In genomic region chr14:75461755-75462349, GRCh38 we compare ENCODE assay signal across 25 cellular contexts. TPM values are rescaled to one million over a fixed set of nuclear protein-coding genes. Genes with fewer than 3 reads are reported as not detected.
DNase-seq lines count a peak whose midpoint lies in the region; ATAC-seq, FAIRE-seq and TF ChIP-seq lines count a peak whose summit lies in the region.
"Had no signal": no experiment of that assay in that cellular context is flagged by ENCODE, and none has a peak within 500 bp of the region (broad histone marks: within the 10 kb centered on the region; RNA-seq: fewer than 3 reads in every experiment).

No MANE protein-coding gene starts in this region.

- DNase-seq in HepG2 (ENCODE audit: low spot score) (no peak), endodermal cell (peak; percentile 37), suprapubic skin (ENCODE audit: low spot score in 2 of 2) (peak; percentile 28 to 67), mesendoderm (no peak), ascending aorta (ENCODE audit: low spot score in 2 of 2) (no peak), GM03348 (ENCODE audit: low spot score) (no peak)
- DNase-seq: BE2C; CD4-positive, CD25-positive, alpha-beta regulatory T cell; COR-L47; DMS79; H7; HFFc6; Kasumi-1; NCI-H1092; NCI-H1436; NCI-H1930; NCI-H226; NCI-H524; NCI-H774; NK-92 treated with Interleukin-12 subunit alpha and Interleukin-12 subunit beta, amount 100 ng/mL, for 24 hours had no signal

- peaks cover 10% of the 10 kb centered on the region for H3K36me3 Mint-ChIP-seq in endodermal cell (ENCODE audit: low read depth)

- TF ChIP-seq EP300 in HepG2 (IDR thresholded peaks at IDR 0.05; ENCODE audit: low read depth in 2 of 2, low read length in 2 of 2) (no peak), HepG2 (CRISPR knock-in tag; IDR thresholded peaks at IDR 0.05; ENCODE audit: borderline replicate concordance) (no peak), suprapubic skin (IDR thresholded peaks at IDR 0.05) (no peak)

- no peak overlapping the region for H2AFZ ChIP-seq in HepG2 (ENCODE audit: low read length)

- FAIRE-seq in HepG2 (lab: Jason Lieb, UNC) = no peak
- FAIRE-seq: A204.1 had no signal

- H3K79me2 ChIP-seq in HepG2 (ENCODE audit: insufficient read depth, low read length) (no peaks in the 10 kb centered on the region), mesendoderm (ENCODE audit: control insufficient read depth, insufficient read depth, low read length) (peaks cover 9% of the 10 kb centered on the region)

- H3K4me2 ChIP-seq in HepG2 (ENCODE audit: low read depth, low read length) = no peak overlapping the region
- no peak overlapping the region for H3K4me2 ChIP-seq in mesendoderm (ENCODE audit: low read length)

- no peak overlapping the region for H2AK5ac ChIP-seq in mesendoderm (ENCODE audit: low read length)

- no peak for ATAC-seq in HepG2
- ATAC-seq: Panc1, SK-N-SH treated with all-trans-retinoic acid at 6 μM for 48 hours had no signal

- H3K27ac Mint-ChIP-seq in endodermal cell = peak overlapping the region; percentile 55
- H3K27ac Mint-ChIP-seq: CD4-positive, CD25-positive, alpha-beta regulatory T cell had no signal

- peak in 1 of 2 donors; percentile 13 for TF ChIP-seq RAD21 in liver (IDR thresholded peaks at IDR 0.05)
- no peak for TF ChIP-seq RAD21 in HepG2 (CRISPR knock-in tag; IDR thresholded peaks at IDR 0.05)

- no peaks in the 10 kb centered on the region for H3K27me3 ChIP-seq in liver (ENCODE audit: control insufficient read depth in 4 of 4, insufficient read depth in 4 of 4, low read length in 3 of 4)
- no peaks in the 10 kb centered on the region for H3K27me3 ChIP-seq in HepG2 (ENCODE audit: control insufficient read depth in 1 of 2, insufficient read depth in 2 of 2, low read length in 2 of 2)
- H3K27me3 ChIP-seq in endodermal cell (ENCODE audit: control insufficient read depth, insufficient read depth, low read length, poor library complexity, severe bottlenecking) = no peaks in the 10 kb centered on the region
- no peaks in the 10 kb centered on the region for H3K27me3 ChIP-seq in neutrophil
- no peaks in the 10 kb centered on the region for H3K27me3 ChIP-seq in suprapubic skin
- no peaks in the 10 kb centered on the region for H3K27me3 ChIP-seq in mesendoderm (ENCODE audit: insufficient read depth, low read length, poor library complexity)
- H3K27me3 ChIP-seq in ascending aorta = no peaks in the 10 kb centered on the region
- H3K27me3 ChIP-seq: BE2C had no signal

- in situ Hi-C loops in HepG2 (cut with HindIII; ENCODE audit: extremely low pct_ligation_motif_present, low pct_unique_long_range_greater_than_20kb) = no loop called here

- H3K4me3 ChIP-seq in liver (ENCODE audit: low read depth in 1 of 3, low read length in 3 of 3) (no peak overlapping the region), HepG2 (replicated peaks in 1 of 3; ENCODE audit: insufficient read depth in 1 of 3, low read depth in 2 of 3, low read length in 3 of 3) (no peak overlapping the region), endodermal cell (ENCODE audit: low read length) (no peak overlapping the region), neutrophil (ENCODE audit: low read depth in 1 of 2, low read length in 1 of 2) (no peak overlapping the region), suprapubic skin (no peak overlapping the region), mesendoderm (ENCODE audit: low read length) (no peak overlapping the region), ascending aorta (no peak overlapping the region)

- WGBS in liver = 74% methylated on average over 2 of the region's 2 CpGs
- 100% methylated on average over 1 of the region's 2 CpGs for WGBS in HepG2 (ENCODE audit: low lambda C conversion rate)
- WGBS in endodermal cell (ENCODE audit: insufficient coverage in 1 of 2, insufficient read length in 1 of 2), 2 experiments = 70 to 78% methylated on average over 1 to 2 of the region's 2 CpGs
- WGBS in suprapubic skin = 80% methylated on average over 2 of the region's 2 CpGs
- WGBS in mesendoderm (ENCODE audit: extremely low coverage, insufficient coverage, low lambda C conversion rate) = no CpG with 5 or more reads among the region's 2 CpGs

- no peak overlapping the region for H3K18ac ChIP-seq in mesendoderm (ENCODE audit: low read length)

- peaks cover 14% of the 10 kb centered on the region for H3K4me1 Mint-ChIP-seq in endodermal cell

- no peak overlapping the region for H3K27ac ChIP-seq in liver (ENCODE audit: low read depth in 1 of 2, low read length in 2 of 2)
- H3K27ac ChIP-seq in HepG2 (ENCODE audit: extremely low read length, insufficient read depth, low read length) = no peak overlapping the region
- no peak overlapping the region for H3K27ac ChIP-seq in endodermal cell (ENCODE audit: low read depth, low read length)
- H3K27ac ChIP-seq in neutrophil = peak overlapping the region; percentile 94
- no peak overlapping the region for H3K27ac ChIP-seq in suprapubic skin
- no peak overlapping the region for H3K27ac ChIP-seq in mesendoderm (ENCODE audit: low read depth, low read length)
- no peak overlapping the region for H3K27ac ChIP-seq in ascending aorta

- H3K23ac ChIP-seq in mesendoderm (ENCODE audit: low read length) = no peak overlapping the region

- H3K9me3 Mint-ChIP-seq in endodermal cell = no peaks in the 10 kb centered on the region
- H3K9me3 Mint-ChIP-seq: CD4-positive, CD25-positive, alpha-beta regulatory T cell; HFFc6 had no signal

- H3K9ac ChIP-seq in liver (ENCODE audit: low read depth in 1 of 2, low read length in 2 of 2) (no peak overlapping the region), HepG2 (ENCODE audit: insufficient read depth, low read depth, low read length) (no peak overlapping the region), endodermal cell (ENCODE audit: extremely low read depth, low read length, poor library complexity, severe bottlenecking) (no peak overlapping the region), mesendoderm (ENCODE audit: low read length) (no peak overlapping the region)

- CTCF ChIA-PET in HepG2 (lab: Yijun Ruan, JAX; ENCODE audit: low intra/inter-chr PET ratio, low total read pairs) = no interaction called here

- BruUV-seq in HepG2 (replicated peaks; lab: Mats Ljungman, UMichigan) = no TSS peak

- H3K36me3 ChIP-seq in liver (ENCODE audit: control insufficient read depth in 4 of 4, insufficient read depth in 3 of 4, low read depth in 1 of 4, low read length in 3 of 4) (peaks cover 0 to 2% (median under 1%) of the 10 kb centered on the region in 4 donors), HepG2 (replicated peaks in 1 of 2; ENCODE audit: control insufficient read depth in 1 of 2, insufficient read depth in 2 of 2, low read length in 2 of 2) (peaks cover 9 to 28% of the 10 kb centered on the region in 2 experiments), endodermal cell (ENCODE audit: control insufficient read depth, insufficient read depth, low read length) (peaks cover 12% of the 10 kb centered on the region), neutrophil (peaks cover 55% of the 10 kb centered on the region), suprapubic skin (peaks cover 29% of the 10 kb centered on the region), mesendoderm (ENCODE audit: control insufficient read depth, insufficient read depth, low read length) (peaks cover 18% of the 10 kb centered on the region), ascending aorta (peaks cover 5 to 16% of the 10 kb centered on the region in 2 donors)
- H3K36me3 ChIP-seq: BE2C had no signal

- TF ChIP-seq POLR2A in HepG2 (IDR thresholded peaks at IDR 0.05; ENCODE audit: insufficient read depth in 1 of 2, low read depth in 2 of 2, low read length in 2 of 2) (no peak), suprapubic skin (IDR thresholded peaks at IDR 0.05) (no peak)

- intact Hi-C loops in HepG2 (cut with micrococcal nuclease; ENCODE audit: unreplicated experiment) = no loop called here
- intact Hi-C loops in ascending aorta (cut with DNase I) = no loop called here

- H2BK5ac ChIP-seq in mesendoderm (ENCODE audit: low read length) = no peak overlapping the region

- no peak overlapping the region for H4K8ac ChIP-seq in mesendoderm (ENCODE audit: low read depth, low read length)

- H4K5ac ChIP-seq in mesendoderm (ENCODE audit: low read length) = no peak overlapping the region

- no peaks in the 10 kb centered on the region for H3K27me3 Mint-ChIP-seq in endodermal cell (ENCODE audit: insufficient read depth)
- H3K27me3 Mint-ChIP-seq: CD4-positive, CD25-positive, alpha-beta regulatory T cell had no signal

- H3K56ac ChIP-seq in mesendoderm (ENCODE audit: low read length) = no peak overlapping the region

- no peak overlapping the region for H2BK15ac ChIP-seq in mesendoderm (replicated peaks; ENCODE audit: low read depth)

- POLR2A ChIA-PET in HepG2 (lab: Yijun Ruan, JAX) = interaction anchor here (0.7 kb wide), 1 partner anchor 199 kb away, joined by 3 read pairs; the partner anchor contains the start of genes ERG28 and TTLL5

- no peak overlapping the region for H2BK120ac ChIP-seq in mesendoderm (ENCODE audit: low read depth, low read length)

- H3K4ac ChIP-seq in mesendoderm (ENCODE audit: low read depth, low read length) = no peak overlapping the region

- H3K4me1 ChIP-seq in liver (ENCODE audit: control insufficient read depth in 4 of 4, insufficient read depth in 4 of 4, low read length in 3 of 4) (peaks cover 6 to 29% (median 10%) of the 10 kb centered on the region in 4 donors), HepG2 (ENCODE audit: insufficient read depth, low read length) (no peaks in the 10 kb centered on the region), endodermal cell (ENCODE audit: control insufficient read depth, insufficient read depth, low read length) (no peaks in the 10 kb centered on the region), neutrophil (ENCODE audit: control insufficient read depth in 1 of 2, insufficient read depth in 1 of 2, low read depth in 1 of 2, low read length in 1 of 2) (peaks cover 75 to 87% of the 10 kb centered on the region in 2 experiments), suprapubic skin (peaks cover 28% of the 10 kb centered on the region), mesendoderm (ENCODE audit: control insufficient read depth, low read depth, low read length) (no peaks in the 10 kb centered on the region), ascending aorta (peaks cover 0 to 15% of the 10 kb centered on the region in 2 donors)
- H3K4me1 ChIP-seq: BE2C had no signal

- H4K20me1 ChIP-seq in HepG2 (ENCODE audit: insufficient read depth, low read length) = no peaks in the 10 kb centered on the region

- H3K4me3 Mint-ChIP-seq in endodermal cell = no peak overlapping the region
- H3K4me3 Mint-ChIP-seq: CD4-positive, CD25-positive, alpha-beta regulatory T cell; HFFc6 had no signal

- TF ChIP-seq CTCF in liver (IDR thresholded peaks at IDR 0.05; ENCODE audit: low read depth, low read length, missing input control) (no peak), HepG2 (CRISPR knock-in tag; IDR thresholded peaks at IDR 0.05) (no peak), endodermal cell (conservative IDR thresholded peaks at IDR 0.05) (no peak), neutrophil (IDR thresholded peaks at IDR 0.05) (no peak), suprapubic skin (IDR thresholded peaks at IDR 0.05) (no peak), ascending aorta (IDR thresholded peaks at IDR 0.05) (no peak)

- no peaks in the 10 kb centered on the region for H3K9me3 ChIP-seq in liver (ENCODE audit: control insufficient read depth in 4 of 4, low read length in 3 of 4)
- H3K9me3 ChIP-seq in HepG2 (ENCODE audit: low read length) = no peaks in the 10 kb centered on the region
- H3K9me3 ChIP-seq in endodermal cell (ENCODE audit: control insufficient read depth, low read length) = no peaks in the 10 kb centered on the region
- no peaks in the 10 kb centered on the region for H3K9me3 ChIP-seq in neutrophil
- no peaks in the 10 kb centered on the region for H3K9me3 ChIP-seq in suprapubic skin
- H3K9me3 ChIP-seq in ascending aorta = no peaks in the 10 kb centered on the region
- H3K9me3 ChIP-seq: BE2C had no signal

- peaks cover 21% of the 10 kb centered on the region for H3K79me1 ChIP-seq in mesendoderm (ENCODE audit: low read length)

RNA-seq across cellular contexts. Expression of gene JDP2, which starts 34.0 kb away (rescaled TPM):
- total RNA-seq in liver (10 to 100 TPM in 1 of 2 donors, 1 to 10 TPM in 1; 8.6 to 14.6 TPM), HepG2 (2016; rRNA removed; fragmentation: Illumina TruSeq; extraction: Trizol) (7.7 and 8.9 TPM in 2 replicates), endodermal cell (10 to 100 TPM; 15.7 to 23.1 TPM), suprapubic skin (10 to 100 TPM; 36.0 to 72.7 (median 50.4) TPM), ascending aorta (213 TPM)
- polyA plus RNA-seq in liver (1 to 10 TPM; 2.4 to 8.8 TPM), HepG2 (2011; rRNA removed) (8.0 and 9.0 TPM in 2 replicates)
- total RNA-seq in HepG2 (2016; cell fraction: cytosol; rRNA removed; fragmentation: Illumina TruSeq; extraction: Trizol; ENCODE audit: low read depth) = 10.3 and 11.0 TPM in 2 replicates
- total RNA-seq in HepG2 (2016; cell fraction: insoluble cytoplasmic fraction; rRNA removed; fragmentation: Illumina TruSeq; extraction: Trizol) = 6.0 and 9.8 TPM in 2 replicates
- 19.5 and 19.7 TPM in 2 replicates for total RNA-seq in HepG2 (2016; cell fraction: membrane; rRNA removed; fragmentation: Illumina TruSeq; extraction: Trizol)
- total RNA-seq in HepG2 (2016; cell fraction: nucleus; rRNA removed; fragmentation: Illumina TruSeq; extraction: Trizol) = 3.2 and 3.9 TPM in 2 replicates
- 8.4 and 10.0 TPM in 2 replicates for polyA plus RNA-seq in HepG2 (2011; cell fraction: cytosol; rRNA removed)
- polyA plus RNA-seq in HepG2 (2011; cell fraction: nucleus; rRNA removed) = 10.7 and 11.2 TPM in 2 replicates
- polyA plus RNA-seq in HepG2 (2012) = 6.3 and 12.0 TPM in 2 replicates
- 11.6 and 14.1 TPM in 2 replicates for polyA plus RNA-seq in HepG2 (2016; cell fraction: cytosol; fragmentation: Illumina TruSeq; extraction: Trizol; ENCODE audit: low read depth)
- polyA plus RNA-seq in HepG2 (2016; cell fraction: insoluble cytoplasmic fraction; fragmentation: Illumina TruSeq; extraction: Trizol; ENCODE audit: low read depth) = 8.9 and 10.0 TPM in 2 replicates
- 19.2 and 20.7 TPM in 2 replicates for polyA plus RNA-seq in HepG2 (2016; cell fraction: membrane; fragmentation: Illumina TruSeq; extraction: Trizol; ENCODE audit: low read depth)
- 8.8 and 10.0 TPM in 2 replicates for polyA plus RNA-seq in HepG2 (2016; cell fraction: nucleus; fragmentation: Illumina TruSeq; extraction: Trizol; ENCODE audit: insufficient read depth, low read depth)
- polyA minus RNA-seq in HepG2 (2011; rRNA and poly(A)+ RNA removed; ENCODE audit: low replicate concordance) = 4.9 and 11.8 TPM in 2 replicates
- 5.5 and 5.9 TPM in 2 replicates for polyA minus RNA-seq in HepG2 (2011; cell fraction: cytosol; rRNA and poly(A)+ RNA removed)
- 10.7 and 11.3 TPM in 2 replicates for polyA minus RNA-seq in HepG2 (2011; cell fraction: nucleus; rRNA and poly(A)+ RNA removed)
- 17.2 TPM for polyA plus RNA-seq in endodermal cell (2013, experiment 1 of 2)
- 16.2 TPM for polyA plus RNA-seq in endodermal cell (2013, experiment 2 of 2)
- 27.4 TPM for polyA plus RNA-seq in mesendoderm (2013, experiment 1 of 2)
- polyA plus RNA-seq in mesendoderm (2013, experiment 2 of 2) = 28.8 TPM

Comparison
In these comparisons a context has a peak if more than half of its experiments do, and no peak if none do; other contexts are left out.
1. DNase-seq: peak in endodermal cell (single experiment) and suprapubic skin (2 of 2); none in HepG2 (single experiment), mesendoderm (single experiment), ascending aorta (0 of 2) and GM03348 (single experiment).